In the genomic region with DNA sequence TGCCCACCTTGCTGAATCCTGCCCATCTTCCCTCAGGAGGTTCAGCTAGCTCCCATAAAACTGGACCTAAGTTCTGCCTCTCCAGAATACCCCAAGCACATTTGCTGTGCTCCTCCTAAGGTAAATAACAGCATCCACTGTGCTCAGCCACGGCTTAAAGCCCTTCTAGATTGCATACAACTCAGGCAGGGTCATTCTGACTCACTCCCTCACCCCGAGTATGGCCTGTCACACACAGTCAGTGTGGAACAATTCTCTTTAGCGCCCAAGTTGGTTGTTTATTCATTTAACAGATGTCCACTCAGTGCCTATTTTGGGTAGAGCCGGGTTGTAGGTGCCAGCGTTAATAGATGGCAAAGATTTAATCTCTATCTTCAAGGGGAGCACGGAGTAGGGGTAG, we compare ENCODE assay signal across 16 cellular contexts.
DNase-seq lines count a peak whose midpoint lies in the region; ATAC-seq, FAIRE-seq and TF ChIP-seq lines count a peak whose summit lies in the region.
"Had no signal": no experiment of that assay in that cellular context is flagged by ENCODE, and none has a peak within 500 bp of the region (broad histone marks: within the 10 kb centered on the region; RNA-seq: fewer than 3 reads in every experiment).

No MANE protein-coding gene starts in this region.

- peaks cover 61% of the 10 kb centered on the region for H3K4me1 ChIP-seq in osteoblast (ENCODE audit: insufficient read depth, low read length)
- H3K4me1 ChIP-seq: gastrocnemius medialis had no signal

- no peaks in the 10 kb centered on the region for H4K20me1 ChIP-seq in osteoblast (ENCODE audit: insufficient read depth, low read length)

- H3K9me3 ChIP-seq in osteoblast (ENCODE audit: low read depth, low read length) = no peaks in the 10 kb centered on the region
- H3K9me3 ChIP-seq: gastrocnemius medialis, suprapubic skin had no signal

- H3K4me2 ChIP-seq in osteoblast (ENCODE audit: insufficient read depth, low read length) = peak overlapping the region; percentile 39

- H3K27ac Mint-ChIP-seq in naive thymus-derived CD8-positive, alpha-beta T cell = peak overlapping the region in 2 of 10 donors; percentile 36 to 58
- H3K27ac Mint-ChIP-seq: activated CD8-positive, alpha-beta memory T cell treated with anti-CD3 and anti-CD28 coated beads, Interleukin-2, amount 10 ng/mL, durations not matched to agents 7 days and 5 days; CD8-positive, alpha-beta T cell had no signal

- DNase-seq in GM03348 (ENCODE audit: low spot score) (peak; percentile 71), HTR-8/SVneo (ENCODE audit: insufficient read length, low spot score) (no peak), bronchial epithelial cell (ENCODE audit: low read depth) (peak; percentile 40), osteoblast (ENCODE audit: insufficient read length, low spot score, missing footprints) (peak; percentile 93), NCI-H1048 (lab: John Stamatoyannopoulos, UW) (no peak), NCI-H2196 treated with DMSO at 0.1 percent for 48 hours (lab: John Stamatoyannopoulos, UW; ENCODE audit: unreplicated experiment) (no peak)
- no peak for DNase-seq in naive thymus-derived CD8-positive, alpha-beta T cell
- DNase-seq: CD8-positive, alpha-beta T cell; gastrocnemius medialis; NCI-H1436 treated with DMSO at 0.1 percent for 48 hours; NCI-H510A treated with DMSO at 0.1 percent for 48 hours had no signal

- H3K27me3 ChIP-seq in bronchial epithelial cell (ENCODE audit: control insufficient read depth, insufficient read depth, low read length) = no peaks in the 10 kb centered on the region
- H3K27me3 ChIP-seq in osteoblast (ENCODE audit: insufficient read depth, low read length) = no peaks in the 10 kb centered on the region
- H3K27me3 ChIP-seq: dorsolateral prefrontal cortex, gastrocnemius medialis, suprapubic skin had no signal

- TF ChIP-seq CTCF in bronchial epithelial cell (IDR thresholded peaks at IDR 0.05; ENCODE audit: insufficient read depth, low read length, severe bottlenecking) = no peak
- TF ChIP-seq CTCF in osteoblast (IDR thresholded peaks at IDR 0.05; ENCODE audit: extremely low read depth, low read depth, low read length) = no peak

- H3K4me3 ChIP-seq in bronchial epithelial cell (ENCODE audit: low read depth, low read length) (no peak overlapping the region), osteoblast (ENCODE audit: insufficient read depth, low read length) (no peak overlapping the region)
- H3K4me3 ChIP-seq: dorsolateral prefrontal cortex, gastrocnemius medialis, suprapubic skin had no signal

- H3K27ac ChIP-seq in osteoblast (ENCODE audit: low read depth, low read length) = peak overlapping the region; percentile 47
- H3K27ac ChIP-seq: dorsolateral prefrontal cortex, gastrocnemius medialis, RWPE1, suprapubic skin had no signal

- peaks cover 42% of the 10 kb centered on the region for H3K79me2 ChIP-seq in osteoblast (ENCODE audit: insufficient read depth, low read length)

- H3K36me3 ChIP-seq in bronchial epithelial cell (ENCODE audit: control insufficient read depth, insufficient read depth, low read length) (no peaks in the 10 kb centered on the region), osteoblast (ENCODE audit: insufficient read depth, low read length) (no peaks in the 10 kb centered on the region)
- H3K36me3 ChIP-seq: gastrocnemius medialis, suprapubic skin had no signal

- H3K27me3 Mint-ChIP-seq in naive thymus-derived CD8-positive, alpha-beta T cell = no peaks in the 10 kb centered on the region
- H3K27me3 Mint-ChIP-seq: activated CD8-positive, alpha-beta memory T cell treated with anti-CD3 and anti-CD28 coated beads, Interleukin-2, amount 10 ng/mL, durations not matched to agents 7 days and 5 days had no signal

- POLR2A ChIA-PET in naive thymus-derived CD8-positive, alpha-beta T cell (lab: Charles Lee) = no interaction called here

- H3K36me3 Mint-ChIP-seq in naive thymus-derived CD8-positive, alpha-beta T cell = peaks cover 0 to 11% (median 5%) of the 10 kb centered on the region in 3 donors

- peaks cover 6 to 21% (median 17%) of the 10 kb centered on the region in 4 donors for H3K4me1 Mint-ChIP-seq in naive thymus-derived CD8-positive, alpha-beta T cell

- H3K4me3 Mint-ChIP-seq in naive thymus-derived CD8-positive, alpha-beta T cell = no peak overlapping the region
- H3K4me3 Mint-ChIP-seq: activated CD8-positive, alpha-beta memory T cell treated with anti-CD3 and anti-CD28 coated beads, Interleukin-2, amount 10 ng/mL, durations not matched to agents 7 days and 5 days; CD8-positive, alpha-beta T cell had no signal

- no peak for ATAC-seq in naive thymus-derived CD8-positive, alpha-beta T cell
- ATAC-seq: activated CD8-positive, alpha-beta memory T cell treated with anti-CD3 and anti-CD28 coated beads, Interleukin-2, amount 10 ng/mL, durations not matched to agents 7 days and 5 days; CD8-positive, alpha-beta T cell; gastrocnemius medialis; sciatic nerve had no signal

- H3K9me3 Mint-ChIP-seq in naive thymus-derived CD8-positive, alpha-beta T cell = no peaks in the 10 kb centered on the region
- H3K9me3 Mint-ChIP-seq: CD8-positive, alpha-beta T cell had no signal

- H2AFZ ChIP-seq in osteoblast (ENCODE audit: low read length) = no peak overlapping the region

- FAIRE-seq in HTR-8/SVneo (lab: Jason Lieb, UNC) (peak; percentile 79), bronchial epithelial cell (lab: Jason Lieb, UNC) (no peak)

Comparison
In these comparisons a context has a peak if more than half of its experiments do, and no peak if none do; other contexts are left out.
1. DNase-seq: peak in GM03348 (single experiment), bronchial epithelial cell (single experiment) and osteoblast (single experiment); none in HTR-8/SVneo (single experiment), NCI-H1048 (single experiment), naive thymus-derived CD8-positive, alpha-beta T cell (0 of 10) and NCI-H2196 treated with DMSO at 0.1 percent for 48 hours (single experiment).